In genomic region chr2:54054271-54054670, GRCh38 we compare ENCODE assay signal across 11 cellular contexts.
A peak's percentile ranks its signal among the peaks of the same experiment; 100 is the strongest.
DNase-seq lines count a peak whose midpoint lies in the region; ATAC-seq lines count a peak whose summit lies in the region.
"Had no signal": no experiment of that assay in that cellular context is flagged by ENCODE, and none has a peak within 500 bp of the region (broad histone marks: within the 10 kb centered on the region; RNA-seq: fewer than 3 reads in every experiment).

No MANE protein-coding gene starts in this region.

- ATAC-seq in GM18520 (IDR thresholded peaks at IDR 0.05; ENCODE audit: unreplicated experiment): peak; percentile 80
- peak; percentile 83 for ATAC-seq in GM21723 (IDR thresholded peaks at IDR 0.05; ENCODE audit: unreplicated experiment)
- ATAC-seq in HG03565 (IDR thresholded peaks at IDR 0.05; ENCODE audit: unreplicated experiment): peak; percentile 76
- no peak for ATAC-seq in naive B cell (ENCODE audit: low read depth in 2 of 2)

- no peaks in the 10 kb centered on the region for H3K27me3 Mint-ChIP-seq in naive B cell

- peaks cover 5 to 14% (median 9%) of the 10 kb centered on the region in 7 donors for H3K9me3 Mint-ChIP-seq in naive B cell

- H3K36me3 Mint-ChIP-seq in naive B cell: peaks cover 19 to 31% of the 10 kb centered on the region in 2 donors

- peaks cover 24 to 38% (median 29%) of the 10 kb centered on the region in 3 donors for H3K4me1 Mint-ChIP-seq in naive B cell
- H3K4me1 Mint-ChIP-seq: neural progenitor cell had no signal

- H3K27ac Mint-ChIP-seq in naive B cell: peak overlapping the region; percentile 33 to 96 (median 88)
- H3K27ac Mint-ChIP-seq: neural progenitor cell had no signal

- H3K4me3 Mint-ChIP-seq in naive B cell: peak overlapping the region in 7 of 8 donors; percentile 16 to 85 (median 49)
- H3K4me3 Mint-ChIP-seq: neural progenitor cell had no signal

- DNase-seq in naive B cell (no peak), UCSD-AML1 (lab: John Stamatoyannopoulos, UW; ENCODE audit: unreplicated experiment) (no peak), midbrain (lab: John Stamatoyannopoulos, UW) (no peak), SKM-1 (lab: John Stamatoyannopoulos, UW; ENCODE audit: unreplicated experiment) (no peak), cerebellum (ENCODE audit: low spot score) (no peak)
- DNase-seq: activated CD8-positive, alpha-beta memory T cell treated with anti-CD3 and anti-CD28 coated beads for 24 hours; NCI-H1436 had no signal

Comparison
In these comparisons a context has a peak if more than half of its experiments do, and no peak if none do; other contexts are left out.
1. ATAC-seq: peak in GM18520 (single experiment), GM21723 (single experiment) and HG03565 (single experiment); none in naive B cell (0 of 2).